ENCODE assay signal across 8 cellular contexts in genomic region chr12:57086951-57087688, GRCh38. TPM values are rescaled to one million over a fixed set of nuclear protein-coding genes. Genes with fewer than 3 reads are reported as not detected.
DNase-seq lines count a peak whose midpoint lies in the region; ATAC-seq, FAIRE-seq and TF ChIP-seq lines count a peak whose summit lies in the region.

No MANE protein-coding gene starts in this region.

- no peak for FAIRE-seq in frontal cortex (lab: Jason Lieb, UNC)

- CTCF ChIA-PET in RWPE1 (lab: Yijun Ruan, JAX) = interaction anchor here (0.7 to 2.3 kb wide), 3 partner anchors 18 to 37 kb away, joined by 3 to 6 read pairs (median 4); no protein-coding TSS in a partner anchor

- no peak for TF ChIP-seq CTCF in AG09309 (IDR thresholded peaks at IDR 0.05; ENCODE audit: control insufficient read depth, insufficient read depth, low read depth, low read length, missing control alignments)
- TF ChIP-seq CTCF in RWPE1 (conservative IDR thresholded peaks at IDR 0.05; ENCODE audit: low read depth) = no peak

- peak overlapping the region; percentile 80 for H3K4me3 ChIP-seq in AG09309 (ENCODE audit: control insufficient read depth, low read depth, low read length)

- peak overlapping the region; percentile 100 for H3K27ac ChIP-seq in RWPE1
- peak overlapping the region; percentile 90 for H3K27ac ChIP-seq in substantia nigra (ENCODE audit: low read depth, low read length, poor library complexity, severe bottlenecking)

- POLR2A ChIA-PET in RWPE1 (lab: Yijun Ruan, JAX; ENCODE audit: low non-redundant PET) = interaction anchor here (1.0 to 2.9 kb wide), 4 partner anchors 8 to 65 kb away, joined by 3 to 37 read pairs (median 6); partner anchors contain the start of genes NEMP1 and STAT6

- peak; percentile 20 for ATAC-seq in GM19043 (IDR thresholded peaks at IDR 0.05; ENCODE audit: low read depth, unreplicated experiment)
- peak; percentile 36 for ATAC-seq in HG03442 (IDR thresholded peaks at IDR 0.05; ENCODE audit: unreplicated experiment)

- DNase-seq in AG09309 (ENCODE audit: low read depth) = peak; percentile 60
- peak; percentile 89 for DNase-seq in RWPE1 (ENCODE audit: low spot score)
- DNase-seq in activated gamma-delta T cell treated with anti-CD3 and anti-CD28 coated beads, Interleukin-2, amount 50 U/mL, for 16 hours (ENCODE audit: low read depth) = peak; percentile 90
- DNase-seq in frontal cortex (ENCODE audit: low spot score in 2 of 2) = peak; percentile 60 to 76
- peak; percentile 56 for DNase-seq in non-pigmented ciliary epithelial cell (ENCODE audit: low read depth)
- peak in 45 of 49 donors; percentile 18 to 93 (median 52) for DNase-seq in substantia nigra (lab: John Stamatoyannopoulos, UW)

RNA-seq across cellular contexts. Expression of gene NAB2, which starts 1.8 kb away (rescaled TPM):
- 30.2 TPM for total RNA-seq in frontal cortex

RNA-seq across cellular contexts. Expression of gene NEMP1, which starts 8.5 kb away (rescaled TPM):
- total RNA-seq in frontal cortex = 5.3 TPM

RNA-seq across cellular contexts. Expression of gene STAT6, which starts 24.0 kb away (rescaled TPM):
- total RNA-seq in frontal cortex = 2.4 TPM

RNA-seq across cellular contexts. Expression of gene MYO1A, which starts 37.2 kb away (rescaled TPM):
- total RNA-seq in frontal cortex = not detected

RNA-seq across cellular contexts. Expression of gene LRP1, which starts 41.2 kb away (rescaled TPM):
- 63.2 TPM for total RNA-seq in frontal cortex

Comparison
In these comparisons a context has a peak if more than half of its experiments do, and no peak if none do; other contexts are left out.
1. Peak in every context shown above with its lines: DNase-seq, ATAC-seq, H3K4me3 ChIP-seq and H3K27ac ChIP-seq.